In genomic region chr1:109625176-109625575, GRCh38 we compare ENCODE assay signal across 1 cellular context.
A peak's percentile ranks its signal among the peaks of the same experiment; 100 is the strongest.
TF ChIP-seq lines count a peak whose summit lies in the region.

No MANE protein-coding gene starts in this region.

TF ChIP-seq in K562, 482 proteins besides CTCF, POLR2A, EP300 and RAD21:
- no peak for TF ChIP-seq MCM5 (IDR thresholded peaks at IDR 0.05; ENCODE audit: low read depth)
- TF ChIP-seq USF1 (CRISPR knock-in tag; IDR thresholded peaks at IDR 0.05), result no peak
- TF ChIP-seq SREBF2 (CRISPR knock-in tag; IDR thresholded peaks at IDR 0.05), result no peak
- TF ChIP-seq MBD1 (CRISPR knock-in tag; IDR thresholded peaks at IDR 0.05), result no peak
- no peak for TF ChIP-seq ZBTB1 (CRISPR knock-in tag; IDR thresholded peaks at IDR 0.05; ENCODE audit: borderline replicate concordance, low read depth)
- no peak for TF ChIP-seq ZNF224 (CRISPR knock-in tag; IDR thresholded peaks at IDR 0.05)
- no peak for TF ChIP-seq XRCC3 (IDR thresholded peaks at IDR 0.05)
- TF ChIP-seq RBFOX2 (IDR thresholded peaks at IDR 0.05; ENCODE audit: low read depth, low read length), result peak; percentile 42; the same call in 1 of the 2 replicates
